In the genomic region with DNA sequence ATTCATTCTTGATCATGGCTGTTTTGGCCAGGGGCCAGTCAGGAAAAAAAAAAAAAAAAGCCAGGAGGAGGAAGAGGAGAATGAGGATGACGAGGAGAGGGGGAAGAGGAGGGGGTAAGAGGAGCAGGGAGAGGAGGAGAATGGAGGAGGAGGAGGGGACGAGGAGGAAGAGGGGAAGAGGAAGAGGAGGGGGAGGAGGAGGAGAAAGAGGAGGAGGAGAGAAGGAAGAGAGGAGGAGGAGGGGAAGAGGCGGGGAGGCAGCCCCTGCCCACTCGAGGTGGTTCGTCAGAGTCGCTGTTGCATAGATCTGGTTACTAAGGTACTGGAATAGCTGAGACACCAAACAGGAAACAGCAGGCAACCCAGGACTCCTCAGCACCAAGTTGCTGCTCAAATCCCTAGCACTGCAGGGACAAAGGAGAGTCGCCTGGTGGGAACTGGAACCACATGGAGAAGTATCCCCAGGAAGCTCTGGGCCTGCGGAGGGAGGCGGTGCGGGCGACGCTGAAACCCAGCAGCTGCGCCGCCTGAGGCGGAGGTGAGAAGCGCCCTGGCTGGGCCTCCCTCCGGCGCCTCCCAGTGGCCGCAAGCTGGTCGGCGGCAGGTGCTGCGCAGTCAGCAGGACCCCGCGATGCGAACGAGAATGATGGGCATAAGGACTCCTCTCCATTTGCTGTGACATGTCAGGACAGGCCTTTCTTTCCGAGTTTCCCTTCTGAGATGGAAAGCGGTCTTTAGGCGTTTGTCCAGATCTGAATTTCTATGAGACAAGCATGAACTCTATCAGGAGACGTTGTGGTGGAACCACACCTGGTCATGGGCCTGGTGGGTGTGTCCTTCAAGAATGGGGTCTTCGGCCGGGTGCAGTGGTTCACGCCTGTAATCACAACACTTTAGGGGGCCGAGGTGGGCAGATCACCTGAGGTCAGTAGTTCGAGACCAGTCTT, we compare ENCODE assay signal across 8 cellular contexts. TPM values are rescaled to one million over a fixed set of nuclear protein-coding genes. Genes with fewer than 3 reads are reported as not detected.
DNase-seq lines count a peak whose midpoint lies in the region; TF ChIP-seq lines count a peak whose summit lies in the region.

No MANE protein-coding gene starts in this region.

- H3K27me3 Mint-ChIP-seq in neural crest cell (ENCODE audit: low read depth), result no peaks in the 10 kb centered on the region
- H3K27me3 Mint-ChIP-seq in stimulated activated naive CD8-positive, alpha-beta T cell treated with anti-CD3 and anti-CD28 coated beads, Interleukin-15, Interleukin-2, amounts not matched to agents 100 ng/mL and 50 ng/mL, for 24 hours, result no peaks in the 10 kb centered on the region

- peaks cover 42% of the 10 kb centered on the region for H3K4me1 Mint-ChIP-seq in neural crest cell
- peaks cover 12% of the 10 kb centered on the region for H3K4me1 Mint-ChIP-seq in stimulated activated naive CD8-positive, alpha-beta T cell treated with anti-CD3 and anti-CD28 coated beads, Interleukin-15, Interleukin-2, amounts not matched to agents 100 ng/mL and 50 ng/mL, for 24 hours (ENCODE audit: low read depth)

- H3K4me3 ChIP-seq in foreskin fibroblast (ENCODE audit: low read depth in 1 of 2, low read length in 2 of 2), result peak overlapping the region; percentile 30 to 33

- peak overlapping the region; percentile 33 for H3K4me3 Mint-ChIP-seq in neural crest cell
- H3K4me3 Mint-ChIP-seq in stimulated activated naive CD8-positive, alpha-beta T cell treated with anti-CD3 and anti-CD28 coated beads, Interleukin-15, Interleukin-2, amounts not matched to agents 100 ng/mL and 50 ng/mL, for 24 hours, result peak overlapping the region; percentile 38

- H3K36me3 Mint-ChIP-seq in neural crest cell (ENCODE audit: low read depth), result no peaks in the 10 kb centered on the region
- H3K36me3 Mint-ChIP-seq in stimulated activated naive CD8-positive, alpha-beta T cell treated with anti-CD3 and anti-CD28 coated beads, Interleukin-15, Interleukin-2, amounts not matched to agents 100 ng/mL and 50 ng/mL, for 24 hours (ENCODE audit: low read depth), result no peaks in the 10 kb centered on the region

- H3K9me3 Mint-ChIP-seq in neural crest cell, result no peaks in the 10 kb centered on the region
- H3K9me3 Mint-ChIP-seq in stimulated activated naive CD8-positive, alpha-beta T cell treated with anti-CD3 and anti-CD28 coated beads, Interleukin-15, Interleukin-2, amounts not matched to agents 100 ng/mL and 50 ng/mL, for 24 hours, result no peaks in the 10 kb centered on the region

- peak overlapping the region; percentile 76 for H3K27ac Mint-ChIP-seq in neural crest cell (ENCODE audit: unreplicated experiment)
- peak overlapping the region; percentile 28 for H3K27ac Mint-ChIP-seq in stimulated activated naive CD8-positive, alpha-beta T cell treated with anti-CD3 and anti-CD28 coated beads, Interleukin-15, Interleukin-2, amounts not matched to agents 100 ng/mL and 50 ng/mL, for 24 hours

- DNase-seq in AG08395 (ENCODE audit: low spot score) (peak; percentile 84), GM19238 (ENCODE audit: insufficient read length, low spot score) (peak; percentile 79), HT-29 (ENCODE audit: low spot score) (peak; percentile 76), RPMI8226 (peak; percentile 88), activated gamma-delta T cell (lab: John Stamatoyannopoulos, UW) (peak; percentile 52), foreskin fibroblast (peak; percentile 75 to 82), neural crest cell (ENCODE audit: low read depth, low spot score) (peak; percentile 69)

- peak; percentile 99 for TF ChIP-seq CTCF in foreskin fibroblast (IDR thresholded peaks at IDR 0.05; ENCODE audit: low read depth, low read length)
- peak; percentile 91 for TF ChIP-seq CTCF in neural crest cell (conservative IDR thresholded peaks at IDR 0.05)

RNA-seq across cellular contexts. Expression of a gene that starts 17.5 kb away (rescaled TPM):
- not detected in 2 replicates for total RNA-seq in HT-29 (2014; rRNA removed; shearing (Covaris generic))
- not detected in 2 replicates for total RNA-seq in neural crest cell

Comparison
In these comparisons a context has a peak if more than half of its experiments do, and no peak if none do; other contexts are left out.
1. Peak in every context shown above with its lines: DNase-seq and H3K4me3 ChIP-seq.